ENCODE assay signal across 13 cellular contexts in genomic region chr1:227903614-227904501, GRCh38. TPM values are rescaled to one million over a fixed set of nuclear protein-coding genes. Genes with fewer than 3 reads are reported as not detected.
"Had no signal": no experiment of that assay in that cellular context is flagged by ENCODE, and none has a peak within 500 bp of the region (broad histone marks: within the 10 kb centered on the region; RNA-seq: fewer than 3 reads in every experiment).

No MANE protein-coding gene starts in this region.

- H3K4me1 ChIP-seq: adrenal gland, suprapubic skin had no signal

- H3K27ac ChIP-seq: adrenal gland, cardiac muscle cell, suprapubic skin had no signal

- ATAC-seq: activated CD4-positive, CD25-positive, alpha-beta regulatory T cell treated with anti-CD3 and anti-CD28 coated beads, Interleukin-2, amount 50 U/mL, for 24 hours had no signal

- FAIRE-seq: colon, keratinocyte had no signal

- H3K27me3 ChIP-seq: adrenal gland, cardiac muscle cell, suprapubic skin had no signal

- DNase-seq: activated CD4-positive, alpha-beta T cell treated with anti-CD3 and anti-CD28 coated beads, Interleukin-2, amount 50 U/mL, for 48 hours; activated effector memory CD4-positive, alpha-beta T cell treated with anti-CD3 and anti-CD28 coated beads, Interleukin-2, amount 50 U/mL, for 16 hours; activated T-cell treated with anti-CD3 and anti-CD28 coated beads, Interleukin-2, amount 50 U/mL, for 48 hours; adrenal gland; erythroblast; hippocampal formation; stimulated activated CD4-positive, alpha-beta T cell treated with anti-CD3 and anti-CD28 coated beads, Interleukin-4, amount 100 ng/mL, for 1 hour; stimulated activated naive CD4-positive, alpha-beta T cell had no signal

- H3K4me3 ChIP-seq: adrenal gland, cardiac muscle cell, suprapubic skin had no signal

- H3K36me3 ChIP-seq: adrenal gland, cardiac muscle cell, suprapubic skin had no signal

- H3K9me3 ChIP-seq: adrenal gland, suprapubic skin had no signal

RNA-seq across cellular contexts. Expression of gene WNT9A, which starts 43.9 kb away (rescaled TPM):
- polyA plus RNA-seq: cardiac muscle cell had no signal
